In the genomic region with DNA sequence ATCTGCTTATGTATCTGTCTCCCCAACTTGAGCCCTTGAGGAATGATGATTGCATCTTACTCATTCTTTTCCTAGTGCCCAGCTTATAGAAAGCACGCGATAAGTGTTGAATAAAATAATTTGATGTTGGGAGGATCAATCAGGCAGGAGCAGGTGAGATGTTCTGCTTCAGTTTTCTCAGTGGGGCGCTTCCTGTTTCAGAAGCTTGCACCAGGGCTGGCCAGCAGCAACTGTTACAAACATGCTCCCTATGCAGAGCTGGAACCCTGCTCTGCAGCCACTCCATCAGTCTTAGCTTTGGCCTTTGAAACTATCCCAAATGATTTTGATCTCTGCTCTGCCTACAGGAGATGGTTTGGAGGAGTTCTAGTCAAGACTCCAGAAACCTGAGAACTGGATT, we compare ENCODE assay signal across 14 cellular contexts. TPM values are rescaled to one million over a fixed set of nuclear protein-coding genes. Genes with fewer than 3 reads are reported as not detected.
DNase-seq lines count a peak whose midpoint lies in the region; ATAC-seq, FAIRE-seq and TF ChIP-seq lines count a peak whose summit lies in the region.
"Had no signal": no experiment of that assay in that cellular context is flagged by ENCODE, and none has a peak within 500 bp of the region (broad histone marks: within the 10 kb centered on the region; RNA-seq: fewer than 3 reads in every experiment).

No MANE protein-coding gene starts in this region.

- H3K27ac ChIP-seq in naive thymus-derived CD4-positive, alpha-beta T cell (ENCODE audit: low read depth, low read length): no peak overlapping the region
- H3K27ac ChIP-seq: SJCRH30 had no signal

- no peaks in the 10 kb centered on the region for H3K36me3 ChIP-seq in naive thymus-derived CD4-positive, alpha-beta T cell (ENCODE audit: control insufficient read depth in 2 of 3, insufficient read depth in 3 of 3, low read length in 3 of 3)
- H3K36me3 ChIP-seq: adrenal gland, SJCRH30 had no signal

- peak; percentile 18 for ATAC-seq in GM21717 (IDR thresholded peaks at IDR 0.05; ENCODE audit: unreplicated experiment)
- no peak for ATAC-seq in activated CD8-positive, alpha-beta T cell treated with anti-CD3 and anti-CD28 coated beads for 36 hours
- no peak for ATAC-seq in naive thymus-derived CD4-positive, alpha-beta T cell

- TF ChIP-seq CTCF in activated CD8-positive, alpha-beta T cell treated with anti-CD3 and anti-CD28 coated beads for 36 hours (IDR thresholded peaks at IDR 0.05): no peak
- no peak for TF ChIP-seq CTCF in osteocyte (IDR thresholded peaks at IDR 0.05)

- no peak overlapping the region for H3K4me3 ChIP-seq in naive thymus-derived CD4-positive, alpha-beta T cell (ENCODE audit: low read length)
- H3K4me3 ChIP-seq: adrenal gland, SJCRH30 had no signal

- peak in 2 of 3 experiments; percentile 27 to 57 for DNase-seq in NCI-H1417 (lab: John Stamatoyannopoulos, UW)
- DNase-seq in NCI-H1417 treated with DMSO at 0.1 percent for 48 hours (lab: John Stamatoyannopoulos, UW): no peak
- DNase-seq in activated CD8-positive, alpha-beta T cell treated with anti-CD3 and anti-CD28 coated beads for 36 hours: no peak
- DNase-seq in osteocyte (ENCODE audit: extremely low spot score, unreplicated experiment): no peak
- no peak for DNase-seq in naive thymus-derived CD4-positive, alpha-beta T cell
- DNase-seq in cortex of kidney (lab: John Stamatoyannopoulos, UW): no peak
- no peak for DNase-seq in RCC 7860 (ENCODE audit: low spot score)
- DNase-seq: H9, occipital lobe, SJCRH30 had no signal

- intact Hi-C loops in activated CD8-positive, alpha-beta T cell treated with anti-CD3 and anti-CD28 coated beads for 36 hours (cut with micrococcal nuclease): loop anchor here (5.0 kb wide), 2 partner anchors 44 to 139 kb away; partner anchors contain the start of gene SESN3
- intact Hi-C loops in naive thymus-derived CD4-positive, alpha-beta T cell (cut with micrococcal nuclease): loop anchor here in 1 of 2 donors (5.0 kb wide), 1 partner anchor 609 kb away; no protein-coding TSS in a partner anchor

- no peaks in the 10 kb centered on the region for H3K9me3 Mint-ChIP-seq in activated CD8-positive, alpha-beta T cell treated with anti-CD3 and anti-CD28 coated beads for 36 hours
- H3K9me3 Mint-ChIP-seq in osteocyte (ENCODE audit: unreplicated experiment): no peaks in the 10 kb centered on the region
- no peaks in the 10 kb centered on the region for H3K9me3 Mint-ChIP-seq in naive thymus-derived CD4-positive, alpha-beta T cell
- H3K9me3 Mint-ChIP-seq: H9 had no signal

- H3K27ac Mint-ChIP-seq in activated CD8-positive, alpha-beta T cell treated with anti-CD3 and anti-CD28 coated beads for 36 hours: peak overlapping the region; percentile 65
- H3K27ac Mint-ChIP-seq in osteocyte (ENCODE audit: unreplicated experiment): peak overlapping the region; percentile 40
- peak overlapping the region in 3 of 9 donors; percentile 15 to 70 (median 19) for H3K27ac Mint-ChIP-seq in naive thymus-derived CD4-positive, alpha-beta T cell

- H3K36me3 Mint-ChIP-seq in activated CD8-positive, alpha-beta T cell treated with anti-CD3 and anti-CD28 coated beads for 36 hours (ENCODE audit: low read depth): peaks cover 18% of the 10 kb centered on the region
- H3K36me3 Mint-ChIP-seq in osteocyte (ENCODE audit: unreplicated experiment): peaks cover 16% of the 10 kb centered on the region
- H3K36me3 Mint-ChIP-seq in naive thymus-derived CD4-positive, alpha-beta T cell: peaks cover 5 to 21% (median 9%) of the 10 kb centered on the region in 5 donors

- H3K27me3 ChIP-seq in naive thymus-derived CD4-positive, alpha-beta T cell (ENCODE audit: control insufficient read depth in 2 of 2, insufficient read depth in 2 of 2, low read length in 2 of 2): no peaks in the 10 kb centered on the region
- H3K27me3 ChIP-seq: adrenal gland, SJCRH30 had no signal

- FAIRE-seq in RCC 7860 (lab: Jason Lieb, UNC): no peak
- FAIRE-seq: frontal cortex had no signal

- H3K27me3 Mint-ChIP-seq in activated CD8-positive, alpha-beta T cell treated with anti-CD3 and anti-CD28 coated beads for 36 hours: no peaks in the 10 kb centered on the region
- no peaks in the 10 kb centered on the region for H3K27me3 Mint-ChIP-seq in osteocyte (ENCODE audit: unreplicated experiment)
- H3K27me3 Mint-ChIP-seq in naive thymus-derived CD4-positive, alpha-beta T cell: no peaks in the 10 kb centered on the region

- CTCF ChIA-PET in activated CD8-positive, alpha-beta T cell treated with anti-CD3 and anti-CD28 coated beads for 36 hours (lab: Charles Lee): interaction anchor here (0.8 to 7.0 kb wide), 14 partner anchors 9 to 696 kb away, joined by 3 to 132 read pairs (median 4); partner anchors contain the start of genes CEP57, FAM76B and SRSF8
- CTCF ChIA-PET in naive thymus-derived CD4-positive, alpha-beta T cell (lab: Charles Lee): interaction anchor here (0.7 to 6.2 kb wide), 2 partner anchors 11 to 24 kb away, joined by 3 to 62 read pairs; partner anchors contain the start of gene SRSF8

- peaks cover 14 to 39% of the 10 kb centered on the region in 2 donors for H3K4me1 ChIP-seq in naive thymus-derived CD4-positive, alpha-beta T cell (ENCODE audit: control insufficient read depth in 2 of 2, insufficient read depth in 2 of 2, low read length in 2 of 2)

- peaks cover 78% of the 10 kb centered on the region for H3K4me1 Mint-ChIP-seq in activated CD8-positive, alpha-beta T cell treated with anti-CD3 and anti-CD28 coated beads for 36 hours (ENCODE audit: low read depth)
- peaks cover 83% of the 10 kb centered on the region for H3K4me1 Mint-ChIP-seq in osteocyte (ENCODE audit: unreplicated experiment)
- H3K4me1 Mint-ChIP-seq in naive thymus-derived CD4-positive, alpha-beta T cell: peaks cover 36 to 73% (median 50%) of the 10 kb centered on the region in 7 donors

- peak overlapping the region; percentile 18 for H3K4me3 Mint-ChIP-seq in activated CD8-positive, alpha-beta T cell treated with anti-CD3 and anti-CD28 coated beads for 36 hours
- no peak overlapping the region for H3K4me3 Mint-ChIP-seq in osteocyte (ENCODE audit: unreplicated experiment)
- peak overlapping the region in 3 of 10 donors; percentile 2 to 60 (median 3) for H3K4me3 Mint-ChIP-seq in naive thymus-derived CD4-positive, alpha-beta T cell
- H3K4me3 Mint-ChIP-seq: H9 had no signal

- POLR2A ChIA-PET in activated CD8-positive, alpha-beta T cell treated with anti-CD3 and anti-CD28 coated beads for 36 hours (lab: Charles Lee): interaction anchor here (1.5 to 7.3 kb wide), 2 partner anchors 9 to 25 kb away, joined by 3 to 57 read pairs; partner anchors contain the start of gene SRSF8
- POLR2A ChIA-PET in naive thymus-derived CD4-positive, alpha-beta T cell (lab: Charles Lee): interaction anchor here (0.7 to 7.6 kb wide), 5 partner anchors 23 to 696 kb away, joined by 3 to 285 read pairs (median 5); partner anchors contain the start of genes CEP57, FAM76B, SESN3 and SRSF8

- no peaks in the 10 kb centered on the region for H3K9me3 ChIP-seq in naive thymus-derived CD4-positive, alpha-beta T cell (ENCODE audit: control insufficient read depth in 2 of 3, low read length in 3 of 3)
- H3K9me3 ChIP-seq: adrenal gland, SJCRH30 had no signal

RNA-seq across cellular contexts. Expression of gene ENDOD1, which starts 3.9 kb away (rescaled TPM):
- 10 to 100 TPM; 13.0 to 14.1 TPM for total RNA-seq in activated CD8-positive, alpha-beta T cell treated with anti-CD3 and anti-CD28 coated beads for 36 hours
- 91.6 and 98.0 TPM in 2 replicates for total RNA-seq in osteocyte
- 10 to 100 TPM in 1 of 5 experiments, 1 to 10 TPM in 4; 4.7 to 23.2 (median 8.6) TPM for total RNA-seq in naive thymus-derived CD4-positive, alpha-beta T cell
- 1 to 10 TPM; 5.3 to 6.0 TPM for polyA plus RNA-seq in naive thymus-derived CD4-positive, alpha-beta T cell

RNA-seq across cellular contexts. Expression of gene SRSF8, which starts 26.8 kb away (rescaled TPM):
- 10 to 100 TPM; 23.0 to 24.7 TPM for total RNA-seq in activated CD8-positive, alpha-beta T cell treated with anti-CD3 and anti-CD28 coated beads for 36 hours
- total RNA-seq in osteocyte: 57.6 and 67.2 TPM in 2 replicates
- 100 to 1,000 TPM in 2 of 5 experiments, 10 to 100 TPM in 3; 42.3 to 112 (median 53.4) TPM for total RNA-seq in naive thymus-derived CD4-positive, alpha-beta T cell
- 100 to 1,000 TPM in 1 of 2 donors, 10 to 100 TPM in 1; 86.2 to 116 TPM for polyA plus RNA-seq in naive thymus-derived CD4-positive, alpha-beta T cell

RNA-seq across cellular contexts. Expression of gene KDM4F, which starts 44.3 kb away (rescaled TPM):
- total RNA-seq in activated CD8-positive, alpha-beta T cell treated with anti-CD3 and anti-CD28 coated beads for 36 hours: not detected
- total RNA-seq in osteocyte: not detected in 2 replicates
- total RNA-seq in naive thymus-derived CD4-positive, alpha-beta T cell: not detected
- not detected for polyA plus RNA-seq in naive thymus-derived CD4-positive, alpha-beta T cell
- total RNA-seq: adrenal gland, Daoy, frontal cortex, H9, occipital lobe, SJCRH30 had no signal
- polyA plus RNA-seq: adrenal gland had no signal

Comparison
In these comparisons a context has a peak if more than half of its experiments do, and no peak if none do; other contexts are left out.
1. DNase-seq: peak in NCI-H1417 (2 of 3); none in NCI-H1417 treated with DMSO at 0.1 percent for 48 hours (single experiment), activated CD8-positive, alpha-beta T cell treated with anti-CD3 and anti-CD28 coated beads for 36 hours (single experiment), osteocyte (single experiment), naive thymus-derived CD4-positive, alpha-beta T cell (0 of 9), cortex of kidney (single experiment) and RCC 7860 (single experiment).